Comparison of ENCODE assay signal across 10 cellular contexts in the genomic region with DNA sequence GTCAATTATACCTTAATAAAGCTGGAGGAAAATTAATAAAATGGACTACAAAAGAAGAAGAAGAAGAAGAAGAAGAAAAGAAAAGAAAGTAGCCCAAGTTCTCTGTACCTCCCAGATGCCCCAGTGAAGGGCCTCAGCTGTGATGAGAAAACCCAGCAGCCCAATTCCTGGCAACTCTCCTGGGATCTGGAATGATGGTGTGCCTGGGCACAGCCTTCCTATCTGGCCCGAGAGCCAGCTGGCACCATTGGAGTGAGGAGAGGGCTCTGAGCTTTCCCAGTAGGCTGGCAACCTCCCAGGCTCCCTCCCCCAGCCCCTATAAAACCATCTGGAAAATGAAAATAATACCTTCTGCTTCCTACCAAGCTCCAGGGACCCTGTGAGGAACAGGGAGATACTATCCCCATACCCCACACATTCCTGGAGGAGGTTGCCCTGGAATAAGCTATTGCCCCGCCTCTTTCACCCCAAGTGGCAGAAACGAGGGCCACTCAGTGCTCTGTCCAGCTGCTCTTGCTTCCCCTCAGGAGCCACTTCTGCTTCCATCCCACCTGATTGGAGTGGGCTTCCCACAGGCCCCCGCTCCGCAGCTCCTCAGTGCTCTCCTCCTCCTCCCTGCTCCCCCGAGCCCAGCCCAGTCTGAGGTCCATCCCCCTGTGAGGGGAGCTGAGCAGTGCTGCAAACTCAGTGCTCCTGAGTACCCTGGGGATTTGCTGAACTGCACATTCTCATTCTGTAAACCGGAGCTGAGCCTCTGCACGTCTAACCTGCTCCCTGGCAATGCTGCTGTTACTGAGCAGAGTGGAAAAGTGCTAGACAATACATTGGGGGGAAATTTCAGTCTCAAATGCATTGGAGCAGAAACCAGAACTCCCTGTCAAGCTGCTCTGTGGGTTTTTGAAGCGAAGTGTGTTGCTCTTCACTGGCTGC.
A peak's percentile ranks its signal among the peaks of the same experiment; 100 is the strongest.
DNase-seq lines count a peak whose midpoint lies in the region; ATAC-seq and TF ChIP-seq lines count a peak whose summit lies in the region.
"Had no signal": no experiment of that assay in that cellular context is flagged by ENCODE, and none has a peak within 500 bp of the region (broad histone marks: within the 10 kb centered on the region; RNA-seq: fewer than 3 reads in every experiment).

No MANE protein-coding gene starts in this region.

- peak overlapping the region; percentile 75 for H3K27ac Mint-ChIP-seq in WTC11
- H3K27ac Mint-ChIP-seq in mesothelial cell of epicardium, result peak overlapping the region; percentile 84

- H3K27ac ChIP-seq in RWPE1, result no peak overlapping the region

- peaks cover 18% of the 10 kb centered on the region for H3K36me3 Mint-ChIP-seq in WTC11
- H3K36me3 Mint-ChIP-seq in mesothelial cell of epicardium, result peaks cover 11% of the 10 kb centered on the region

- H3K4me1 Mint-ChIP-seq in WTC11 (peaks cover 35% of the 10 kb centered on the region), mesothelial cell of epicardium (peaks cover 52% of the 10 kb centered on the region)

- H3K9me3 Mint-ChIP-seq in WTC11, result peaks cover 30% of the 10 kb centered on the region
- H3K9me3 Mint-ChIP-seq in mesothelial cell of epicardium, result peaks cover 14% of the 10 kb centered on the region

- ATAC-seq in HG03064 (IDR thresholded peaks at IDR 0.05; ENCODE audit: low read depth, unreplicated experiment) (peak; percentile 94), WTC11 (peak; percentile 78), GM19035 (IDR thresholded peaks at IDR 0.05; ENCODE audit: unreplicated experiment) (no peak)

- H3K4me3 Mint-ChIP-seq in WTC11 (no peak overlapping the region; the same call in 1 of the 2 replicates), mesothelial cell of epicardium (no peak overlapping the region)

- CTCF ChIA-PET in WTC11 (lab: Charles Lee), result interaction anchor here (0.5 to 1.7 kb wide), 13 partner anchors 8 to 237 kb away, joined by 3 to 12 read pairs (median 3); no protein-coding TSS in a partner anchor
- CTCF ChIA-PET in RWPE1 (lab: Yijun Ruan, JAX), result interaction anchor here (0.8 to 1.3 kb wide), 3 partner anchors 26 to 1113 kb away, joined by 3 to 6 read pairs (median 5); no protein-coding TSS in a partner anchor

- POLR2A ChIA-PET in WTC11 (lab: Charles Lee) (interaction anchor here (0.5 to 2.0 kb wide), 3 partner anchors 9 to 620 kb away, joined by 3 to 6 read pairs (median 3); no protein-coding TSS in a partner anchor), RWPE1 (lab: Yijun Ruan, JAX; ENCODE audit: low non-redundant PET) (no interaction called here)

- DNase-seq in DMS 273 treated with DMSO at 0.1 percent for 48 hours (lab: John Stamatoyannopoulos, UW) (peak; percentile 96), WTC11 (ENCODE audit: low spot score) (peak; percentile 23), mesothelial cell of epicardium (ENCODE audit: low spot score in 2 of 2, unreplicated experiment in 2 of 2) (no peak), RWPE1 (ENCODE audit: low spot score) (no peak), iPS-NIHi11 (ENCODE audit: low spot score) (no peak), HuH-7.5 (ENCODE audit: low spot score) (no peak)
- DNase-seq: MV-4-11; stimulated activated CD4-positive, alpha-beta T cell treated with anti-CD3 and anti-CD28 coated beads, Interleukin-12 subunit alpha, Interleukin-12 subunit beta, amount 100 ng/mL, for 4 hours had no signal

- no peak for TF ChIP-seq CTCF in WTC11 (IDR thresholded peaks at IDR 0.05)
- TF ChIP-seq CTCF in mesothelial cell of epicardium (IDR thresholded peaks at IDR 0.05; ENCODE audit: unreplicated experiment), result no peak
- no peak for TF ChIP-seq CTCF in RWPE1 (conservative IDR thresholded peaks at IDR 0.05; ENCODE audit: low read depth)

- peaks cover 3% of the 10 kb centered on the region; the same call in 1 of the 2 replicates for H3K27me3 Mint-ChIP-seq in WTC11 (ENCODE audit: low read depth)
- no peaks in the 10 kb centered on the region for H3K27me3 Mint-ChIP-seq in mesothelial cell of epicardium (ENCODE audit: low read depth)

TF ChIP-seq in WTC11, 78 proteins besides CTCF, POLR2A, EP300 and RAD21:
- no peak for TF ChIP-seq RORB (CRISPR knock-in tag; IDR thresholded peaks at IDR 0.05)
- TF ChIP-seq, protein P1, sequence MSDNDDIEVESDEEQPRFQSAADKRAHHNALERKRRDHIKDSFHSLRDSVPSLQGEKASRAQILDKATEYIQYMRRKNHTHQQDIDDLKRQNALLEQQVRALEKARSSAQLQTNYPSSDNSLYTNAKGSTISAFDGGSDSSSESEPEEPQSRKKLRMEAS (CRISPR knock-in tag; IDR thresholded peaks at IDR 0.05), result no peak
- peak; percentile 62; the same call in 1 of the 2 replicates for TF ChIP-seq ZNF263 (CRISPR knock-in tag; IDR thresholded peaks at IDR 0.05; ENCODE audit: low read depth)
- TF ChIP-seq, protein P2, sequence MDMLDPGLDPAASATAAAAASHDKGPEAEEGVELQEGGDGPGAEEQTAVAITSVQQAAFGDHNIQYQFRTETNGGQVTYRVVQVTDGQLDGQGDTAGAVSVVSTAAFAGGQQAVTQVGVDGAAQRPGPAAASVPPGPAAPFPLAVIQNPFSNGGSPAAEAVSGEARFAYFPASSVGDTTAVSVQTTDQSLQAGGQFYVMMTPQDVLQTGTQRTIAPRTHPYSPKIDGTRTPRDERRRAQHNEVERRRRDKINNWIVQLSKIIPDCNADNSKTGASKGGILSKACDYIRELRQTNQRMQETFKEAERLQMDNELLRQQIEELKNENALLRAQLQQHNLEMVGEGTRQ (CRISPR knock-in tag; IDR thresholded peaks at IDR 0.05), result 0 out of 2 replicates have a peak, but pooled peaks have one; percentile 9
- TF ChIP-seq ETV6 (CRISPR knock-in tag; IDR thresholded peaks at IDR 0.05), result 0 out of 2 replicates have a peak, but pooled peaks have one; percentile 22
- TF ChIP-seq, protein P3, sequence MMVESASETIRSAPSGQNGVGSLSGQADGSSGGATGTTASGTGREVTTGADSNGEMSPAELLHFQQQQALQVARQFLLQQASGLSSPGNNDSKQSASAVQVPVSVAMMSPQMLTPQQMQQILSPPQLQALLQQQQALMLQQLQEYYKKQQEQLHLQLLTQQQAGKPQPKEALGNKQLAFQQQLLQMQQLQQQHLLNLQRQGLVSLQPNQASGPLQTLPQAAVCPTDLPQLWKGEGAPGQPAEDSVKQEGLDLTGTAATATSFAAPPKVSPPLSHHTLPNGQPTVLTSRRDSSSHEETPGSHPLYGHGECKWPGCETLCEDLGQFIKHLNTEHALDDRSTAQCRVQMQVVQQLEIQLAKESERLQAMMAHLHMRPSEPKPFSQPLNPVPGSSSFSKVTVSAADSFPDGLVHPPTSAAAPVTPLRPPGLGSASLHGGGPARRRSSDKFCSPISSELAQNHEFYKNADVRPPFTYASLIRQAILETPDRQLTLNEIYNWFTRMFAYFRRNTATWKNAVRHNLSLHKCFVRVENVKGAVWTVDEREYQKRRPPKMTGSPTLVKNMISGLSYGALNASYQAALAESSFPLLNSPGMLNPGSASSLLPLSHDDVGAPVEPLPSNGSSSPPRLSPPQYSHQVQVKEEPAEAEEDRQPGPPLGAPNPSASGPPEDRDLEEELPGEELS (CRISPR knock-in tag; IDR thresholded peaks at IDR 0.05), result 0 out of 2 replicates have a peak, but pooled peaks have one; percentile 27

Comparison
In these comparisons a context has a peak if more than half of its experiments do, and no peak if none do; other contexts are left out.
1. DNase-seq: peak in DMS 273 treated with DMSO at 0.1 percent for 48 hours (single experiment) and WTC11 (single experiment); none in mesothelial cell of epicardium (0 of 2), RWPE1 (single experiment), iPS-NIHi11 (single experiment) and HuH-7.5 (single experiment).